In genomic region chr3:156674046-156674910, GRCh38 we compare ENCODE assay signal across 8 cellular contexts. TPM values are rescaled to one million over a fixed set of nuclear protein-coding genes. Genes with fewer than 3 reads are reported as not detected.
DNase-seq lines count a peak whose midpoint lies in the region; TF ChIP-seq lines count a peak whose summit lies in the region.

TIPARP (plus strand) TSS chr3:156674590; CDS start chr3:156677698, 3,108 bp downstream.

- peaks cover 2% of the 10 kb centered on the region for H3K36me3 ChIP-seq in effector memory CD4-positive, alpha-beta T cell (ENCODE audit: control insufficient read depth, insufficient read depth, low read length)

- peaks cover 13% of the 10 kb centered on the region for H3K4me1 ChIP-seq in effector memory CD4-positive, alpha-beta T cell (ENCODE audit: control insufficient read depth, insufficient read depth, low read length, poor library complexity, severe bottlenecking)

- peak; percentile 97 for DNase-seq in COLO829 (ENCODE audit: low spot score)
- peak; percentile 98 for DNase-seq in GM20000 (ENCODE audit: low spot score)
- peak; percentile 99 for DNase-seq in HT-29 (ENCODE audit: low spot score)
- peak; percentile 97 for DNase-seq in NK-92 treated with Interleukin-12 subunit alpha and Interleukin-12 subunit beta, amount 100 ng/mL, for 24 hours (lab: John Stamatoyannopoulos, UW)
- peak; percentile 98 for DNase-seq in effector memory CD4-positive, alpha-beta T cell
- peak; percentile 99 for DNase-seq in medulla oblongata (ENCODE audit: extremely low spot score)
- DNase-seq in stimulated activated CD8-positive, alpha-beta memory T cell treated with anti-CD3 and anti-CD28 coated beads, Interleukin-12 subunit alpha, Interleukin-12 subunit beta, amount 100 ng/mL, for 1 hour (ENCODE audit: low read depth): peak; percentile 99

- H3K27me3 ChIP-seq in effector memory CD4-positive, alpha-beta T cell (replicated peaks; ENCODE audit: control insufficient read depth, insufficient read depth, low read length, poor library complexity, severe bottlenecking): no peaks in the 10 kb centered on the region

- CTCF ChIA-PET in activated CD8-positive, alpha-beta memory T cell treated with anti-CD3 and anti-CD28 coated beads for 36 hours (lab: Charles Lee): interaction anchor here (0.6 to 2.0 kb wide), 9 partner anchors 117 to 463 kb away, joined by 3 to 7 read pairs (median 4); partner anchors contain the start of gene SSR3

- no peaks in the 10 kb centered on the region for H3K9me3 ChIP-seq in effector memory CD4-positive, alpha-beta T cell (ENCODE audit: control insufficient read depth, low read length)

- POLR2A ChIA-PET in activated CD8-positive, alpha-beta memory T cell treated with anti-CD3 and anti-CD28 coated beads for 36 hours (lab: Charles Lee): interaction anchor here (0.7 to 3.4 kb wide), 7 partner anchors 28 to 501 kb away, joined by 3 to 21 read pairs (median 4); partner anchors contain the start of genes CCNL1 and SSR3

- peak; percentile 84 for TF ChIP-seq CTCF in GM20000 (IDR thresholded peaks at IDR 0.05; ENCODE audit: extremely low read depth, missing control alignments)

- peak within 1 kb of the TSS; percentile 99 for H3K4me3 ChIP-seq in effector memory CD4-positive, alpha-beta T cell (ENCODE audit: insufficient read depth, low read depth, low read length, poor library complexity, severe bottlenecking)

- H3K27ac ChIP-seq in effector memory CD4-positive, alpha-beta T cell (ENCODE audit: insufficient read depth, low read length, poor library complexity, severe bottlenecking): peak within 1 kb of the TSS; percentile 88

RNA-seq across cellular contexts. Expression of gene TIPARP, which starts in this region (rescaled TPM):
- 66.6 and 70.7 TPM in 2 replicates for total RNA-seq in HT-29 (2014; rRNA removed; shearing (Covaris generic))
- total RNA-seq in activated CD8-positive, alpha-beta memory T cell treated with anti-CD3 and anti-CD28 coated beads for 36 hours: 10 to 100 TPM; 21.9 to 22.9 TPM

Comparison
In these comparisons a context has a peak if more than half of its experiments do, and no peak if none do; other contexts are left out.
1. Peak in every context shown above with its lines: DNase-seq, H3K4me3 ChIP-seq and H3K27ac ChIP-seq.